Comparison of ENCODE assay signal across 1 cellular context in genomic region chr12:64525461-64526160, GRCh38.
TF ChIP-seq lines count a peak whose summit lies in the region.

No MANE protein-coding gene starts in this region.

TF ChIP-seq in H1, 55 proteins besides CTCF, POLR2A, EP300 and RAD21 (continued from another document):
- peak; percentile 35; the same call in 1 of the 2 replicates for TF ChIP-seq TEAD4 (IDR thresholded peaks at IDR 0.05; ENCODE audit: low read depth, low read length)
- TF ChIP-seq SAP30 (IDR thresholded peaks at IDR 0.05; ENCODE audit: insufficient read depth, insufficient replicate concordance, low read length): no peak
- no peak for TF ChIP-seq JUND (IDR thresholded peaks at IDR 0.05; ENCODE audit: low read length)
- TF ChIP-seq TAF1 (IDR thresholded peaks at IDR 0.05; ENCODE audit: low read depth, low read length): no peak
- TF ChIP-seq BACH1 (IDR thresholded peaks at IDR 0.05; ENCODE audit: low read length): no peak
